1 cellular context compared by ENCODE assay signal in the genomic region with DNA sequence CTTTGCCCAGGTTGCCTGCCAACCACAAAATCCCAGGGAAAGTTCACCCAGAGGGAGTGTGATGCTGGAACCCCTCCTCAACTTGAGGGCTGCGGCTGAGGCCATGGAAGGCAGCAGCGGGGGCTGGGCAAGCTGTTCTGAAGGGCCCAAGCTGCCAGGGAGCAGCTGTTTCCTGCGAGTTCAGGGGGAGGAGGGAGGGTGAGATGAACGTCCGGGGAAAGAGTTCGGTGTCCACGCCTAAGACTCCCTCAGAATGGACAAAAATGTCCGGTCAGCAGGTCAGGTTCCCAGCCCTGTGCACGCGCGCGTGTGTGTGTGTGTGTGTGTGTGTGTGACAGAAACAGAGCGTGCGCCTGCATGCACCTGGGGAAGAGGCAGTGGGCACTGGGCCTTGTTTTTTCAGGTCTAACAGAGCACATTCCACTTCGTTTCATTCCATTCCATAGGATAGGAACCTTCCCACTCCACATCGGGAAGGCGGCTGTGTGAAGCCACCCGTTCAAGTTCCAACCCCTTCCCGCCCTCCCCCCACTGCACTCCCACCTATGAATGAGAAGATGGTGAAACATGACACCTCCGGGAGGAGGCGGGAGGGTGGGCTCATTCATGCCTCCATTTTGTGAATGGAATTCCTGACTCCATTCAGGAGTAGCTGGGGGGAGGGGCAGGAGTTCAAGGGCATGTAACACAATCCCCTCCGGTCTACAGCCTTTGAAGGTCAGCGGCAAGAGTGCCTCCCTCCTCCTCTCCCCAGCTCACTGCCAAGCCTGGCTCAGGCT.
TF ChIP-seq lines count a peak whose summit lies in the region.

No MANE protein-coding gene starts in this region.

TF ChIP-seq in HepG2, 621 proteins besides CTCF, POLR2A, EP300 and RAD21 (continued from another document and continues in another):
- TF ChIP-seq RNF219 (CRISPR knock-in tag; IDR thresholded peaks at IDR 0.05) (peak; percentile 35; the same call in 1 of the 2 replicates), ZBTB3 (CRISPR knock-in tag; IDR thresholded peaks at IDR 0.05; ENCODE audit: borderline replicate concordance, low read depth) (peak; percentile 80; the same call in 1 of the 2 replicates), ZNF547 (CRISPR knock-in tag; IDR thresholded peaks at IDR 0.05) (peak; percentile 85; the same call in 1 of the 2 replicates), DNMT1 (CRISPR knock-in tag; IDR thresholded peaks at IDR 0.05) (no peak), EHMT2 (IDR thresholded peaks at IDR 0.05; ENCODE audit: borderline replicate concordance, low read depth, low read length) (no peak), HES4 (CRISPR knock-in tag; IDR thresholded peaks at IDR 0.05; ENCODE audit: borderline replicate concordance) (no peak), PATZ1 (CRISPR knock-in tag; IDR thresholded peaks at IDR 0.05) (peak; percentile 96), ZNF382 (CRISPR knock-in tag; IDR thresholded peaks at IDR 0.05; ENCODE audit: borderline replicate concordance) (no peak), ONECUT2 (CRISPR knock-in tag; IDR thresholded peaks at IDR 0.05) (peak; percentile 39; the same call in 1 of the 2 replicates), ZNF879 (CRISPR knock-in tag; IDR thresholded peaks at IDR 0.05) (peak; percentile 64; the same call in 1 of the 2 replicates), ZNF292 (CRISPR knock-in tag; IDR thresholded peaks at IDR 0.05; ENCODE audit: borderline replicate concordance, low read depth) (no peak), ZNF782 (CRISPR knock-in tag; IDR thresholded peaks at IDR 0.05; ENCODE audit: borderline replicate concordance) (peak; percentile 98; the same call in 1 of the 2 replicates), BHLHE40 (IDR thresholded peaks at IDR 0.05; ENCODE audit: low read length) (peak; percentile 68; the same call in 1 of the 2 replicates), CSRNP1 (CRISPR knock-in tag; IDR thresholded peaks at IDR 0.05) (0 out of 2 replicates have a peak, but pooled peaks have one; percentile 64), ATM (IDR thresholded peaks at IDR 0.05; ENCODE audit: borderline replicate concordance) (no peak), ZNF788 (CRISPR knock-in tag; IDR thresholded peaks at IDR 0.05; ENCODE audit: borderline replicate concordance) (peak; percentile 97), GRHL1 (CRISPR knock-in tag; conservative IDR thresholded peaks at IDR 0.05) (no peak), ZNF629 (CRISPR knock-in tag; conservative IDR thresholded peaks at IDR 0.05) (no peak), CCAR2 (optimal IDR thresholded peaks at IDR 0.05; ENCODE audit: low read depth, low read length) (peak; percentile 94), BCL6 (CRISPR knock-in tag; IDR thresholded peaks at IDR 0.05) (peak; percentile 96), ZNF180 (CRISPR knock-in tag; IDR thresholded peaks at IDR 0.05; ENCODE audit: borderline replicate concordance, low read depth) (no peak), KDM5A (IDR thresholded peaks at IDR 0.05; ENCODE audit: borderline replicate concordance, low read length) (no peak), ZBTB46 (CRISPR knock-in tag; IDR thresholded peaks at IDR 0.05; ENCODE audit: borderline replicate concordance) (peak; percentile 99; the same call in 1 of the 2 replicates), FOSL2 (CRISPR knock-in tag; IDR thresholded peaks at IDR 0.05) (peak; percentile 91), GZF1 (CRISPR knock-in tag; IDR thresholded peaks at IDR 0.05) (no peak; the same call in 1 of the 2 replicates), ZNF484 (CRISPR knock-in tag; IDR thresholded peaks at IDR 0.05; ENCODE audit: borderline replicate concordance, low read depth) (no peak; the same call in 1 of the 2 replicates)
- TF ChIP-seq, protein P1, sequence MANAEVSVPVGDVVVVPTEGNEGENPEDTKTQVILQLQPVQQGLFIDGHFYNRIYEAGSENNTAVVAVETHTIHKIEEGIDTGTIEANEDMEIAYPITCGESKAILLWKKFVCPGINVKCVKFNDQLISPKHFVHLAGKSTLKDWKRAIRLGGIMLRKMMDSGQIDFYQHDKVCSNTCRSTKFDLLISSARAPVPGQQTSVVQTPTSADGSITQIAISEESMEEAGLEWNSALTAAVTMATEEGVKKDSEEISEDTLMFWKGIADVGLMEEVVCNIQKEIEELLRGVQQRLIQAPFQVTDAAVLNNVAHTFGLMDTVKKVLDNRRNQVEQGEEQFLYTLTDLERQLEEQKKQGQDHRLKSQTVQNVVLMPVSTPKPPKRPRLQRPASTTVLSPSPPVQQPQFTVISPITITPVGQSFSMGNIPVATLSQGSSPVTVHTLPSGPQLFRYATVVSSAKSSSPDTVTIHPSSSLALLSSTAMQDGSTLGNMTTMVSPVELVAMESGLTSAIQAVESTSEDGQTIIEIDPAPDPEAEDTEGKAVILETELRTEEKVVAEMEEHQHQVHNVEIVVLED (CRISPR knock-in tag; IDR thresholded peaks at IDR 0.05; ENCODE audit: borderline replicate concordance): no peak; the same call in 1 of the 2 replicates
- TF ChIP-seq, protein P2, sequence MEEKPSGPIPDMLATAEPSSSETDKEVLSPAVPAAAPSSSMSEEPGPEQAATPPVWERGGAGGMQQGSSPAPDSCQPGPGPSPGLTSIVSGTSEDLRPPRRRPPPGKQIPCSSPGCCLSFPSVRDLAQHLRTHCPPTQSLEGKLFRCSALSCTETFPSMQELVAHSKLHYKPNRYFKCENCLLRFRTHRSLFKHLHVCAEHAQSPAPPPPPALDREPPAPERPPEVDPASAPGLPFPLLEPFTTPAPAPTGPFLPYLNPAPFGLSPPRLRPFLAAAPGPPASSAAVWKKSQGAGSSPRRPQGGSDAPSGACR (CRISPR knock-in tag; IDR thresholded peaks at IDR 0.05): peak; percentile 97
- TF ChIP-seq, protein P3, sequence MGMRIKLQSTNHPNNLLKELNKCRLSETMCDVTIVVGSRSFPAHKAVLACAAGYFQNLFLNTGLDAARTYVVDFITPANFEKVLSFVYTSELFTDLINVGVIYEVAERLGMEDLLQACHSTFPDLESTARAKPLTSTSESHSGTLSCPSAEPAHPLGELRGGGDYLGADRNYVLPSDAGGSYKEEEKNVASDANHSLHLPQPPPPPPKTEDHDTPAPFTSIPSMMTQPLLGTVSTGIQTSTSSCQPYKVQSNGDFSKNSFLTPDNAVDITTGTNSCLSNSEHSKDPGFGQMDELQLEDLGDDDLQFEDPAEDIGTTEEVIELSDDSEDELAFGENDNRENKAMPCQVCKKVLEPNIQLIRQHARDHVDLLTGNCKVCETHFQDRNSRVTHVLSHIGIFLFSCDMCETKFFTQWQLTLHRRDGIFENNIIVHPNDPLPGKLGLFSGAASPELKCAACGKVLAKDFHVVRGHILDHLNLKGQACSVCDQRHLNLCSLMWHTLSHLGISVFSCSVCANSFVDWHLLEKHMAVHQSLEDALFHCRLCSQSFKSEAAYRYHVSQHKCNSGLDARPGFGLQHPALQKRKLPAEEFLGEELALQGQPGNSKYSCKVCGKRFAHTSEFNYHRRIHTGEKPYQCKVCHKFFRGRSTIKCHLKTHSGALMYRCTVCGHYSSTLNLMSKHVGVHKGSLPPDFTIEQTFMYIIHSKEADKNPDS (CRISPR knock-in tag; IDR thresholded peaks at IDR 0.05): peak; percentile 86; the same call in 1 of the 2 replicates
- TF ChIP-seq, protein P4, sequence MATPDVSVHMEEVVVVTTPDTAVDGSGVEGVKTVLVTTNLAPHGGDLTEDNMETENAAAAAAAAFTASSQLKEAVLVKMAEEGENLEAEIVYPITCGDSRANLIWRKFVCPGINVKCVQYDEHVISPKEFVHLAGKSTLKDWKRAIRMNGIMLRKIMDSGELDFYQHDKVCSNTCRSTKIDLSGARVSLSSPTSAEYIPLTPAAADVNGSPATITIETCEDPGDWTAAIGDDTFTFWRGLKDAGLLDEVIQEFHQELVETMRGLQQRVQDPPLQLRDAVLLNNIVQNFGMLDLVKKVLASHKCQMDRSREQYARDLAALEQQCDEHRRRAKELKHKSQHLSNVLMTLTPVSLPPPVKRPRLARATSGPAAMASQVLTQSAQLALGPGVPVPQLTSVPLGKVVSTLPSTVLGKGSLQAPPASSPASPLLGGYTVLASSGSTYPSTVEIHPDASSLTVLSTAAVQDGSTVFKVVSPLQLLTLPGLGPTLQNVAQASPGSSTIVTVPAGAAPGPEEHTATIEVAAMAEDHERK (CRISPR knock-in tag; IDR thresholded peaks at IDR 0.05; ENCODE audit: low read depth): no peak; the same call in 1 of the 2 replicates
- TF ChIP-seq, protein P5, sequence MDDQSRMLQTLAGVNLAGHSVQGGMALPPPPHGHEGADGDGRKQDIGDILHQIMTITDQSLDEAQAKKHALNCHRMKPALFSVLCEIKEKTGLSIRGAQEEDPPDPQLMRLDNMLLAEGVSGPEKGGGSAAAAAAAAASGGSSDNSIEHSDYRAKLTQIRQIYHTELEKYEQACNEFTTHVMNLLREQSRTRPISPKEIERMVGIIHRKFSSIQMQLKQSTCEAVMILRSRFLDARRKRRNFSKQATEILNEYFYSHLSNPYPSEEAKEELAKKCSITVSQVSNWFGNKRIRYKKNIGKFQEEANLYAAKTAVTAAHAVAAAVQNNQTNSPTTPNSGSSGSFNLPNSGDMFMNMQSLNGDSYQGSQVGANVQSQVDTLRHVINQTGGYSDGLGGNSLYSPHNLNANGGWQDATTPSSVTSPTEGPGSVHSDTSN (CRISPR knock-in tag; IDR thresholded peaks at IDR 0.05; ENCODE audit: borderline replicate concordance): no peak
